In genomic region chr12:66196806-66197205, GRCh38 we compare ENCODE assay signal across 10 cellular contexts. TPM values are rescaled to one million over a fixed set of nuclear protein-coding genes. Genes with fewer than 3 reads are reported as not detected.
DNase-seq lines count a peak whose midpoint lies in the region; ATAC-seq and TF ChIP-seq lines count a peak whose summit lies in the region.
"Had no signal": no experiment of that assay in that cellular context is flagged by ENCODE, and none has a peak within 500 bp of the region (broad histone marks: within the 10 kb centered on the region; RNA-seq: fewer than 3 reads in every experiment).

No MANE protein-coding gene starts in this region.

- no peak overlapping the region for H3K27ac ChIP-seq in psoas muscle
- H3K27ac ChIP-seq: tibial artery had no signal

- H3K9ac ChIP-seq in adipocyte (ENCODE audit: low read length), result peak overlapping the region; percentile 33

- peak; percentile 97 for ATAC-seq in GM19351 (IDR thresholded peaks at IDR 0.05; ENCODE audit: unreplicated experiment)
- ATAC-seq in HG02981 (IDR thresholded peaks at IDR 0.05; ENCODE audit: unreplicated experiment), result peak; percentile 92
- ATAC-seq in psoas muscle, result no peak

- DNase-seq in GM06990 (ENCODE audit: extremely low read depth, insufficient read length) (peak; percentile 40), adipocyte (ENCODE audit: low read depth) (no peak), kidney glomerular epithelial cell (lab: John Stamatoyannopoulos, UW) (no peak), psoas muscle (no peak), H7 (no peak)
- DNase-seq in stimulated activated CD4-positive, alpha-beta T cell treated with anti-CD3 and anti-CD28 coated beads, Interleukin-2, amount 100 ng/mL, for 48 hours, result no peak
- DNase-seq: tibial artery had no signal

- TF ChIP-seq CTCF in GM06990 (IDR thresholded peaks at IDR 0.05; ENCODE audit: insufficient read depth, low read length, poor library complexity, severe bottlenecking) (no peak), psoas muscle (IDR thresholded peaks at IDR 0.05) (no peak)

- 49 to 66% (median 52%) methylated on average over 3 of the region's 3 CpGs for WGBS in psoas muscle, 3 donors

- no peaks in the 10 kb centered on the region for H3K36me3 ChIP-seq in GM06990 (ENCODE audit: control insufficient read depth, insufficient read depth, low read length)
- peaks cover 19% of the 10 kb centered on the region for H3K36me3 ChIP-seq in adipocyte (ENCODE audit: control insufficient read depth, insufficient read depth, low read length, severe bottlenecking)
- no peaks in the 10 kb centered on the region for H3K36me3 ChIP-seq in psoas muscle (ENCODE audit: insufficient read depth in 1 of 2, low read depth in 1 of 2)
- no peaks in the 10 kb centered on the region for H3K36me3 ChIP-seq in H7 (replicated peaks; ENCODE audit: control insufficient read depth, insufficient read depth, low read length)

- H3K27me3 ChIP-seq in GM06990 (replicated peaks; ENCODE audit: control insufficient read depth, insufficient read depth, low read length) (no peaks in the 10 kb centered on the region), adipocyte (replicated peaks; ENCODE audit: control insufficient read depth, insufficient read depth, low read length) (no peaks in the 10 kb centered on the region), psoas muscle (ENCODE audit: insufficient read depth in 3 of 3, low read length in 2 of 3) (peaks cover 0 to 9% (median 3%) of the 10 kb centered on the region in 3 donors), H7 (ENCODE audit: control insufficient read depth, insufficient read depth, low read length) (peaks cover under 1% of the 10 kb centered on the region; the same call in 1 of the 2 replicates)
- H3K27me3 ChIP-seq: tibial artery had no signal

- peaks cover 4% of the 10 kb centered on the region for H3K9me3 ChIP-seq in adipocyte (ENCODE audit: control insufficient read depth, low read length)
- peaks cover 4% of the 10 kb centered on the region for H3K9me3 ChIP-seq in psoas muscle
- H3K9me3 ChIP-seq: tibial artery had no signal

- intact Hi-C loops in psoas muscle (cut with DNase I), result no loop called here

- H3K4me3 ChIP-seq in GM06990 (replicated peaks; ENCODE audit: low read depth, low read length) (no peak overlapping the region), adipocyte (ENCODE audit: low read length) (peak overlapping the region; percentile 68), psoas muscle (no peak overlapping the region), H7 (ENCODE audit: insufficient read depth, low read depth, low read length) (no peak overlapping the region)
- H3K4me3 ChIP-seq: tibial artery had no signal

- peaks cover 35% of the 10 kb centered on the region for H3K4me1 ChIP-seq in adipocyte (ENCODE audit: control insufficient read depth, insufficient read depth, low read length)
- H3K4me1 ChIP-seq in psoas muscle, result no peaks in the 10 kb centered on the region
- H3K4me1 ChIP-seq: tibial artery had no signal

RNA-seq across cellular contexts. Expression of gene IRAK3, which starts 7.8 kb away (rescaled TPM):
- total RNA-seq in psoas muscle, result 1 to 10 TPM; 1.5 to 4.0 (median 3.6) TPM
- 1 to 10 TPM in 2 of 3 donors, under 1 TPM in 1; 0.97 to 2.2 (median 1.3) TPM for polyA plus RNA-seq in psoas muscle
- 0.28 and 0.41 TPM in 2 replicates for total RNA-seq in H7 (2014; rRNA removed; shearing (Covaris generic))
- polyA plus RNA-seq: IgD-negative memory B cell had no signal

RNA-seq across cellular contexts. Expression of gene TMBIM4, which starts 27.0 kb away (rescaled TPM):
- 10 to 100 TPM; 35.1 to 60.1 (median 42.3) TPM for total RNA-seq in psoas muscle
- 10 to 100 TPM; 40.7 to 64.8 (median 44.0) TPM for polyA plus RNA-seq in psoas muscle
- total RNA-seq in H7 (2014; rRNA removed; shearing (Covaris generic)), result 0.07 TPM in 1 of 2 replicates, not detected in the other

Comparison
In these comparisons a context has a peak if more than half of its experiments do, and no peak if none do; other contexts are left out.
1. ATAC-seq: peak in GM19351 (single experiment) and HG02981 (single experiment); none in psoas muscle (0 of 4).
2. RNA of gene TMBIM4, which starts 27.0 kb away (total RNA-seq): 35.1 to 60.1 TPM in psoas muscle; 0.07 TPM in H7; every median in the first group is over 10 times any median in the second.